Comparison of ENCODE assay signal across 37 cellular contexts in the genomic region with DNA sequence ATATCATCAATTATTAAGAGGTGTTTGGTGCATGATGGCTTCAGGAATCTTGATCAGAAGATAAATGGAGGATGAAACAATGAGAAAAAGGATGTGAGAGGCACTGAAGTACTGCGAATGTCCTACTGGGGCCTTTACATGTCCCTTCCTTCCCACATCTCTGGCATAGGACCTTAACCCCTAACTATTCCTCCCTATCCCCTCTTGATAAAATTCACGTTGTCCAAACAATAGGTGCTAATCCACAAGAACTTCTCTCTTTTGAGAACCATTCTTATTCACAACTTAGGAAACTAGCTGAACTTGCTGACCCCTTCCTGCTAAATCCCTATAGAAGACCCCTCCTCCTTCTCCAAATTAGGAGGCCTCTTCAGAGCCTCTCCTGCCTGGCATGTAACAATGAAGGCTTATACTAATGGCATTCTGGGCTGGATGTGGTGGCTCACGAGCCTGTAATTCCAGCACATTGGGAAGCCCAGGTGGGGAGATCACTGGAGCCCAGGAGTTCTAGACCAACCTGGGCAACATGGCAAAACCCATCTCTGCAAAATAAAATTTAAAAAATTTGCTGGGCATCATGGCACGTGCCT.
"Had no signal": no experiment of that assay in that cellular context is flagged by ENCODE, and none has a peak within 500 bp of the region (broad histone marks: within the 10 kb centered on the region; RNA-seq: fewer than 3 reads in every experiment).

No MANE protein-coding gene starts in this region.

- H3K27me3 ChIP-seq: adrenal gland, body of pancreas, esophagus squamous epithelium, heart right ventricle had no signal

- ATAC-seq: activated CD4-positive, alpha-beta T cell treated with anti-CD3 and anti-CD28 coated beads for 36 hours; activated CD8-positive, alpha-beta memory T cell treated with anti-CD3 and anti-CD28 coated beads, Interleukin-2, amount 10 ng/mL, durations not matched to agents 7 days and 5 days; activated CD8-positive, alpha-beta T cell treated with anti-CD3 and anti-CD28 coated beads, Interleukin-2, amount 10 ng/mL, durations not matched to agents 7 days and 5 days; activated naive CD8-positive, alpha-beta T cell treated with anti-CD3 and anti-CD28 coated beads, Interleukin-2, amount 50 U/mL, for 24 hours; body of pancreas; effector memory CD8-positive, alpha-beta T cell; heart right ventricle; T-helper 17 cell had no signal

- H3K27ac Mint-ChIP-seq: activated CD4-positive, alpha-beta memory T cell treated with anti-CD3 and anti-CD28 coated beads for 36 hours; activated CD4-positive, alpha-beta T cell treated with anti-CD3 and anti-CD28 coated beads for 36 hours; activated CD4-positive, alpha-beta T cell treated with anti-CD3 and anti-CD28 coated beads, Interleukin-2, amount 10 ng/mL, durations not matched to agents 24 days and 14 days; activated CD8-positive, alpha-beta memory T cell treated with anti-CD3 and anti-CD28 coated beads, Interleukin-2, amount 10 ng/mL, durations not matched to agents 7 days and 5 days; activated CD8-positive, alpha-beta T cell treated with anti-CD3 and anti-CD28 coated beads, Interleukin-2, amount 10 ng/mL, durations not matched to agents 7 days and 5 days; activated naive CD4-positive, alpha-beta T cell treated with anti-CD3 and anti-CD28 coated beads for 36 hours; activated naive CD4-positive, alpha-beta T cell treated with anti-CD3 and anti-CD28 coated beads, Interleukin-2, amount 50 U/mL, for 24 hours; activated naive CD8-positive, alpha-beta T cell treated with anti-CD3 and anti-CD28 coated beads for 36 hours; activated naive CD8-positive, alpha-beta T cell treated with anti-CD3 and anti-CD28 coated beads, Interleukin-2, amount 50 U/mL, for 24 hours; activated T-helper 1 cell treated with anti-CD3 and anti-CD28 coated beads, Interleukin-12 subunit alpha, Interleukin-12 subunit beta, Interleukin-2, Interleukin-4 antibody, amounts not matched to agents 30 ng/mL and 10 ng/mL and 1 ng/mL, durations not matched to agents 14 hours and 24 hours and 36 hours; activated T-helper 2 cell treated with anti-CD3 and anti-CD28 coated beads, Interferon-gamma antibody, Interleukin-2, Interleukin-4, amounts not matched to agents 10 μg/mL and 5 μg/mL and 100 μg/mL, durations not matched to agents 14 hours and 24 hours and 36 hours; effector memory CD8-positive, alpha-beta T cell; T-helper 17 cell; T-helper 2 cell treated with Interferon-gamma antibody and Interleukin-4, amounts not matched to agents 5 μg/mL and 100 μg/mL, for 36 hours had no signal

- H3K4me3 ChIP-seq: adrenal gland, body of pancreas, esophagus squamous epithelium, heart right ventricle had no signal

- FAIRE-seq: colon, endometrium, endothelial cell of umbilical vein had no signal

- DNase-seq: activated CD4-positive, alpha-beta memory T cell treated with anti-CD3 and anti-CD28 coated beads for 36 hours; activated CD4-positive, alpha-beta T cell treated with anti-CD3 and anti-CD28 coated beads for 36 hours; activated CD4-positive, alpha-beta T cell treated with anti-CD3 and anti-CD28 coated beads, Interleukin-2, amount 10 ng/mL, durations not matched to agents 24 days and 14 days; activated CD4-positive, CD25-positive, alpha-beta regulatory T cell; activated CD4-positive, CD25-positive, alpha-beta regulatory T cell treated with anti-CD3 and anti-CD28 coated beads, Interleukin-2, amount 50 U/mL, for 72 hours; activated CD8-positive, alpha-beta memory T cell treated with anti-CD3 and anti-CD28 coated beads, Interleukin-2, amount 10 ng/mL, durations not matched to agents 7 days and 5 days; activated CD8-positive, alpha-beta memory T cell treated with anti-CD3 and anti-CD28 coated beads, Interleukin-2, amount 50 U/mL, for 4 hours; activated CD8-positive, alpha-beta T cell treated with anti-CD3 and anti-CD28 coated beads, Interleukin-2, amount 10 ng/mL, durations not matched to agents 7 days and 5 days; activated effector memory CD4-positive, alpha-beta T cell treated with anti-CD3 and anti-CD28 coated beads, Interleukin-2, amount 50 U/mL, for 16 hours; activated naive CD4-positive, alpha-beta T cell treated with anti-CD3 and anti-CD28 coated beads for 36 hours; activated naive CD8-positive, alpha-beta T cell treated with anti-CD3 and anti-CD28 coated beads for 36 hours; activated naive CD8-positive, alpha-beta T cell treated with anti-CD3 and anti-CD28 coated beads, Interleukin-2, amount 50 U/mL, for 24 hours; activated T-cell treated with anti-CD3 and anti-CD28 coated beads, Interleukin-2, amount 50 U/mL, for 1 hour; activated T-cell treated with anti-CD3 and anti-CD28 coated beads, Interleukin-2, amount 50 U/mL, for 48 hours; adrenal gland; amygdala; aorta; body of pancreas; caudate nucleus; cortex of kidney; dermis blood vessel endothelial cell; effector CD4-positive, alpha-beta T cell; effector memory CD8-positive, alpha-beta T cell; esophagus squamous epithelium; foreskin melanocyte; heart right ventricle; T-helper 1 cell; T-helper 17 cell; T1000 had no signal

- H3K9me3 Mint-ChIP-seq: activated CD4-positive, alpha-beta memory T cell treated with anti-CD3 and anti-CD28 coated beads for 36 hours; activated CD4-positive, alpha-beta T cell treated with anti-CD3 and anti-CD28 coated beads, Interleukin-2, amount 10 ng/mL, durations not matched to agents 24 days and 14 days; activated naive CD4-positive, alpha-beta T cell treated with anti-CD3 and anti-CD28 coated beads for 36 hours; activated naive CD4-positive, alpha-beta T cell treated with anti-CD3 and anti-CD28 coated beads, Interleukin-2, amount 50 U/mL, for 24 hours; activated naive CD8-positive, alpha-beta T cell treated with anti-CD3 and anti-CD28 coated beads for 36 hours; activated naive CD8-positive, alpha-beta T cell treated with anti-CD3 and anti-CD28 coated beads, Interleukin-2, amount 50 U/mL, for 24 hours; activated T-helper 1 cell treated with anti-CD3 and anti-CD28 coated beads, Interleukin-12 subunit alpha, Interleukin-12 subunit beta, Interleukin-2, Interleukin-4 antibody, amounts not matched to agents 30 ng/mL and 10 ng/mL and 1 ng/mL, durations not matched to agents 14 hours and 24 hours and 36 hours; activated T-helper 2 cell treated with anti-CD3 and anti-CD28 coated beads, Interferon-gamma antibody, Interleukin-2, Interleukin-4, amounts not matched to agents 10 μg/mL and 5 μg/mL and 100 μg/mL, durations not matched to agents 14 hours and 24 hours and 36 hours; effector memory CD8-positive, alpha-beta T cell; T-helper 2 cell treated with Interferon-gamma antibody and Interleukin-4, amounts not matched to agents 5 μg/mL and 100 μg/mL, for 36 hours had no signal

- H3K4me1 Mint-ChIP-seq: activated CD4-positive, alpha-beta T cell treated with anti-CD3 and anti-CD28 coated beads for 36 hours; activated CD4-positive, alpha-beta T cell treated with anti-CD3 and anti-CD28 coated beads, Interleukin-2, amount 10 ng/mL, durations not matched to agents 24 days and 14 days; activated CD8-positive, alpha-beta memory T cell treated with anti-CD3 and anti-CD28 coated beads, Interleukin-2, amount 10 ng/mL, durations not matched to agents 7 days and 5 days; activated naive CD4-positive, alpha-beta T cell treated with anti-CD3 and anti-CD28 coated beads, Interleukin-2, amount 50 U/mL, for 24 hours; activated naive CD8-positive, alpha-beta T cell treated with anti-CD3 and anti-CD28 coated beads for 36 hours; activated naive CD8-positive, alpha-beta T cell treated with anti-CD3 and anti-CD28 coated beads, Interleukin-2, amount 50 U/mL, for 24 hours; T-helper 17 cell had no signal

- H3K36me3 Mint-ChIP-seq: activated CD4-positive, alpha-beta memory T cell treated with anti-CD3 and anti-CD28 coated beads for 36 hours; activated CD8-positive, alpha-beta memory T cell treated with anti-CD3 and anti-CD28 coated beads, Interleukin-2, amount 10 ng/mL, durations not matched to agents 7 days and 5 days; activated naive CD4-positive, alpha-beta T cell treated with anti-CD3 and anti-CD28 coated beads, Interleukin-2, amount 50 U/mL, for 24 hours; activated naive CD8-positive, alpha-beta T cell treated with anti-CD3 and anti-CD28 coated beads for 36 hours had no signal

- H3K27me3 Mint-ChIP-seq: activated CD4-positive, alpha-beta memory T cell treated with anti-CD3 and anti-CD28 coated beads for 36 hours had no signal

- H3K27ac ChIP-seq: adrenal gland, body of pancreas, epithelial cell of prostate, esophagus squamous epithelium, heart right ventricle had no signal

- H3K4me1 ChIP-seq: adrenal gland, body of pancreas, esophagus squamous epithelium, heart right ventricle had no signal

- H3K36me3 ChIP-seq: adrenal gland, esophagus squamous epithelium, heart right ventricle had no signal

- H3K9me3 ChIP-seq: adrenal gland, body of pancreas, esophagus squamous epithelium had no signal

- H3K4me3 Mint-ChIP-seq: activated CD4-positive, alpha-beta memory T cell treated with anti-CD3 and anti-CD28 coated beads for 36 hours; activated CD4-positive, alpha-beta T cell treated with anti-CD3 and anti-CD28 coated beads for 36 hours; activated CD4-positive, alpha-beta T cell treated with anti-CD3 and anti-CD28 coated beads, Interleukin-2, amount 10 ng/mL, durations not matched to agents 24 days and 14 days; activated CD8-positive, alpha-beta memory T cell treated with anti-CD3 and anti-CD28 coated beads, Interleukin-2, amount 10 ng/mL, durations not matched to agents 7 days and 5 days; activated CD8-positive, alpha-beta T cell treated with anti-CD3 and anti-CD28 coated beads, Interleukin-2, amount 10 ng/mL, durations not matched to agents 7 days and 5 days; activated naive CD4-positive, alpha-beta T cell treated with anti-CD3 and anti-CD28 coated beads for 36 hours; activated naive CD4-positive, alpha-beta T cell treated with anti-CD3 and anti-CD28 coated beads, Interleukin-2, amount 50 U/mL, for 24 hours; activated naive CD8-positive, alpha-beta T cell treated with anti-CD3 and anti-CD28 coated beads for 36 hours; activated naive CD8-positive, alpha-beta T cell treated with anti-CD3 and anti-CD28 coated beads, Interleukin-2, amount 50 U/mL, for 24 hours; activated T-helper 1 cell treated with anti-CD3 and anti-CD28 coated beads, Interleukin-12 subunit alpha, Interleukin-12 subunit beta, Interleukin-2, Interleukin-4 antibody, amounts not matched to agents 30 ng/mL and 10 ng/mL and 1 ng/mL, durations not matched to agents 14 hours and 24 hours and 36 hours; effector memory CD8-positive, alpha-beta T cell; T-helper 17 cell; T-helper 2 cell treated with Interferon-gamma antibody and Interleukin-4, amounts not matched to agents 5 μg/mL and 100 μg/mL, for 36 hours had no signal
